8 cellular contexts compared by ENCODE assay signal in the genomic region with DNA sequence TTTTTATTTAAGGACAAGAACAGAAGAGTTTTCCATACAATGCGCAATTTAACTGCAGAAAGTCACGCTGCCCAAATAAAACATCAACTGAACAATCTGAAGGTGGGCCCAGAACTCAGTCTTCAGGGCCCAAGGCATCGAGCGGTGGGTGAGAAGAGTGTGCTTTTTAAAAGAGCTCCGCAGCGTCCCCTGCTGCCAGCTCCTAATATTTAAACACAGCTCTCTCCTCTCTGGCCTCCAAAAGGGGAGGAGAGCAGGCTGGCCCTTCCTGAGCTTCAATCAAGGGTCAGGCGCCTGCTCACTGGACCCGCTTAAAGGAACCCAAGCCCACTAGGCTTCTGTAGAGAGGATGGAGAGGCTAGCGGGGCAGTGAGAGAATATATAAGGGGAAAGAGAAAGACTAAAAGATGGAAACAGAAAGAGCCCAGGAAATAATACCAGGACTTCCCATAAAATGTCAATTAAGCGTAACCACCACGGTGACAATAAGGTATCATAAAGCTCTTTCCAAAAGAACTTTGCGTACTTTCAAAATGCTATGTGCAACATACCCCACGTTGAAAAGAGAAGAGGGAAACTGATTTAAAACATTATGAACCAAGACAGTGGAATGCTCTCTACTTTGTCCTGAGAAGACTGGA. TPM values are rescaled to one million over a fixed set of nuclear protein-coding genes. Genes with fewer than 3 reads are reported as not detected.
DNase-seq lines count a peak whose midpoint lies in the region; ATAC-seq and TF ChIP-seq lines count a peak whose summit lies in the region.

No MANE protein-coding gene starts in this region.

- no peaks in the 10 kb centered on the region for H3K9me2 ChIP-seq in OCI-LY7 (ENCODE audit: insufficient read depth, low read length)

- POLR2A ChIA-PET in OCI-LY7 (lab: Charles Lee): interaction anchor here (0.6 to 4.1 kb wide), 24 partner anchors 11 to 662 kb away, joined by 3 to 32 read pairs (median 4); partner anchors contain the start of gene ABRAXAS2
- POLR2A ChIA-PET in naive thymus-derived CD4-positive, alpha-beta T cell (lab: Charles Lee): interaction anchor here (0.5 to 4.9 kb wide), 27 partner anchors 9 to 215 kb away, joined by 3 to 77 read pairs (median 6); no protein-coding TSS in a partner anchor

- H3K36me3 ChIP-seq in OCI-LY7 (ENCODE audit: insufficient read depth, low read length) (peaks cover 12% of the 10 kb centered on the region; the same call in 1 of the 2 replicates), esophagus muscularis mucosa (no peaks in the 10 kb centered on the region), stomach (no peaks in the 10 kb centered on the region)
- H3K36me3 ChIP-seq in naive thymus-derived CD4-positive, alpha-beta T cell (ENCODE audit: control insufficient read depth in 2 of 3, insufficient read depth in 3 of 3, low read length in 3 of 3): peaks cover 0 to 4% (median 0%) of the 10 kb centered on the region in 3 experiments

- H3K4me1 Mint-ChIP-seq in activated T-cell treated with anti-CD3 and anti-CD28 coated beads, Interleukin-2, amount 50 U/mL, for 4 hours (ENCODE audit: low read depth): peaks cover 70% of the 10 kb centered on the region
- H3K4me1 Mint-ChIP-seq in naive thymus-derived CD4-positive, alpha-beta T cell: peaks cover 40 to 78% (median 73%) of the 10 kb centered on the region in 7 donors

- H3K27ac ChIP-seq in C4-2B (peak overlapping the region; percentile 80), OCI-LY7 (ENCODE audit: low read depth, low read length, poor library complexity, severe bottlenecking) (peak overlapping the region; percentile 92), esophagus muscularis mucosa (replicated peaks in 1 of 4) (peak overlapping the region; percentile 89 to 90 (median 89)), stomach (peak overlapping the region; percentile 30 to 94 (median 83))
- H3K27ac ChIP-seq in naive thymus-derived CD4-positive, alpha-beta T cell (ENCODE audit: low read depth, low read length): peak overlapping the region; percentile 57

- no peaks in the 10 kb centered on the region for H3K27me3 Mint-ChIP-seq in activated T-cell treated with anti-CD3 and anti-CD28 coated beads, Interleukin-2, amount 50 U/mL, for 4 hours (ENCODE audit: low read depth)
- H3K27me3 Mint-ChIP-seq in naive thymus-derived CD4-positive, alpha-beta T cell: peaks cover 0 to 27% (median 0%) of the 10 kb centered on the region in 5 donors

- ATAC-seq in HG03565 (IDR thresholded peaks at IDR 0.05; ENCODE audit: unreplicated experiment): peak; percentile 39
- ATAC-seq in activated T-cell treated with anti-CD3 and anti-CD28 coated beads, Interleukin-2, amount 50 U/mL, for 4 hours: peak; percentile 48
- ATAC-seq in naive thymus-derived CD4-positive, alpha-beta T cell: peak; percentile 68

- intact Hi-C loops in OCI-LY7 (cut with micrococcal nuclease; ENCODE audit: unreplicated experiment) (loop anchor here (1.0 to 5.0 kb wide), 7 partner anchors 22 to 279 kb away; partner anchors contain the start of gene LHPP), esophagus muscularis mucosa (cut with DNase I) (loop anchor here (5.0 kb wide), 4 partner anchors 34 to 324 kb away; partner anchors contain the start of gene OAT), stomach (cut with DNase I; ENCODE audit: low total_unique reads) (loop anchor here (5.0 kb wide), 1 partner anchor 204 kb away; no protein-coding TSS in a partner anchor)
- intact Hi-C loops in naive thymus-derived CD4-positive, alpha-beta T cell (cut with micrococcal nuclease): loop anchor here (1.0 to 10.0 kb wide), 19 partner anchors 18 to 747 kb away; partner anchors contain the start of gene OAT (in 1 of the 2)

- TF ChIP-seq EP300 in esophagus muscularis mucosa (IDR thresholded peaks at IDR 0.05): no peak
- no peak for TF ChIP-seq EP300 in stomach (IDR thresholded peaks at IDR 0.05)

- TF ChIP-seq CTCF in C4-2B (conservative IDR thresholded peaks at IDR 0.05) (peak; percentile 96), OCI-LY7 (conservative IDR thresholded peaks at IDR 0.05; ENCODE audit: low read length) (peak; percentile 90), esophagus muscularis mucosa (IDR thresholded peaks at IDR 0.05) (peak; percentile 85 to 94 (median 89)), stomach (IDR thresholded peaks at IDR 0.05) (peak in 6 of 7 experiments; percentile 17 to 89 (median 78))

- DNase-seq in GM19240 (ENCODE audit: insufficient read length, low spot score): peak; percentile 79
- DNase-seq in OCI-LY7 (ENCODE audit: low spot score): peak; percentile 87
- peak; percentile 71 for DNase-seq in activated T-cell treated with anti-CD3 and anti-CD28 coated beads, Interleukin-2, amount 50 U/mL, for 4 hours
- DNase-seq in esophagus muscularis mucosa (ENCODE audit: extremely low spot score): no peak
- DNase-seq in naive thymus-derived CD4-positive, alpha-beta T cell: peak in 8 of 9 donors; percentile 62 to 80 (median 76)
- DNase-seq in stomach: peak; percentile 87

- 23% methylated on average over 13 of the region's 13 CpGs for WGBS in esophagus muscularis mucosa
- WGBS in stomach, 5 donors: 20 to 25% (median 24%) methylated on average over 13 of the region's 13 CpGs

- H3K9me3 ChIP-seq in OCI-LY7 (ENCODE audit: low read length) (no peaks in the 10 kb centered on the region), esophagus muscularis mucosa (no peaks in the 10 kb centered on the region), stomach (no peaks in the 10 kb centered on the region)
- H3K9me3 ChIP-seq in naive thymus-derived CD4-positive, alpha-beta T cell (ENCODE audit: control insufficient read depth in 2 of 3, low read length in 3 of 3): no peaks in the 10 kb centered on the region

- peak overlapping the region; percentile 96 for H3K4me3 Mint-ChIP-seq in activated T-cell treated with anti-CD3 and anti-CD28 coated beads, Interleukin-2, amount 50 U/mL, for 4 hours
- H3K4me3 Mint-ChIP-seq in naive thymus-derived CD4-positive, alpha-beta T cell: peak overlapping the region; percentile 83 to 98 (median 96)

- H3K79me2 ChIP-seq in OCI-LY7 (ENCODE audit: insufficient read depth, low read depth, low read length): peaks cover 78% of the 10 kb centered on the region

- no TSS peak for BruUV-seq in OCI-LY7 (replicated peaks; lab: Mats Ljungman, UMichigan)

- TF ChIP-seq POLR2A in esophagus muscularis mucosa (IDR thresholded peaks at IDR 0.05; ENCODE audit: low read depth) (no peak), stomach (IDR thresholded peaks at IDR 0.05) (no peak)

- H3K27me3 ChIP-seq in esophagus muscularis mucosa (no peaks in the 10 kb centered on the region), stomach (no peaks in the 10 kb centered on the region)
- H3K27me3 ChIP-seq in naive thymus-derived CD4-positive, alpha-beta T cell (ENCODE audit: control insufficient read depth in 2 of 2, insufficient read depth in 2 of 2, low read length in 2 of 2): no peaks in the 10 kb centered on the region

- H3K9me3 Mint-ChIP-seq in activated T-cell treated with anti-CD3 and anti-CD28 coated beads, Interleukin-2, amount 50 U/mL, for 4 hours: no peaks in the 10 kb centered on the region
- H3K9me3 Mint-ChIP-seq in naive thymus-derived CD4-positive, alpha-beta T cell: no peaks in the 10 kb centered on the region

- H3K4me3 ChIP-seq in OCI-LY7 (ENCODE audit: low read depth, low read length, poor library complexity, severe bottlenecking) (peak overlapping the region; percentile 95), esophagus muscularis mucosa (peak overlapping the region; percentile 10 to 79 (median 58)), stomach (peak overlapping the region in 2 of 4 donors; percentile 88)
- H3K4me3 ChIP-seq in naive thymus-derived CD4-positive, alpha-beta T cell (ENCODE audit: low read length): peak overlapping the region; percentile 61

- no peaks in the 10 kb centered on the region for H3K36me3 Mint-ChIP-seq in activated T-cell treated with anti-CD3 and anti-CD28 coated beads, Interleukin-2, amount 50 U/mL, for 4 hours (ENCODE audit: insufficient read depth)
- H3K36me3 Mint-ChIP-seq in naive thymus-derived CD4-positive, alpha-beta T cell: peaks cover 0 to 20% (median 0%) of the 10 kb centered on the region in 5 donors

- H3K4me1 ChIP-seq in OCI-LY7 (ENCODE audit: insufficient read depth, low read length, poor library complexity, severe bottlenecking): peaks cover 73% of the 10 kb centered on the region
- peaks cover 70 to 85% (median 84%) of the 10 kb centered on the region in 4 donors for H3K4me1 ChIP-seq in esophagus muscularis mucosa
- peaks cover 63 to 68% of the 10 kb centered on the region in 2 donors for H3K4me1 ChIP-seq in naive thymus-derived CD4-positive, alpha-beta T cell (ENCODE audit: control insufficient read depth in 2 of 2, insufficient read depth in 2 of 2, low read length in 2 of 2)
- H3K4me1 ChIP-seq in stomach: peaks cover 75 to 90% (median 88%) of the 10 kb centered on the region in 4 donors

- CTCF ChIA-PET in OCI-LY7 (lab: Charles Lee; ENCODE audit: unreplicated experiment): interaction anchor here (0.5 to 2.7 kb wide), 11 partner anchors 18 to 200 kb away, joined by 3 to 17 read pairs (median 4); no protein-coding TSS in a partner anchor
- CTCF ChIA-PET in naive thymus-derived CD4-positive, alpha-beta T cell (lab: Charles Lee): interaction anchor here (0.7 to 5.3 kb wide), 40 partner anchors 11 to 280 kb away, joined by 3 to 150 read pairs (median 5); partner anchors contain the start of gene LHPP

- H3K4me2 ChIP-seq in OCI-LY7 (ENCODE audit: low read length): peak overlapping the region; percentile 90

- no peak overlapping the region for H2AFZ ChIP-seq in OCI-LY7 (ENCODE audit: low read length)

- peak overlapping the region; percentile 81 to 92 (median 87) for H3K27ac Mint-ChIP-seq in naive thymus-derived CD4-positive, alpha-beta T cell

- H4K20me1 ChIP-seq in OCI-LY7 (ENCODE audit: insufficient read depth, low read length): no peaks in the 10 kb centered on the region; the same call in 1 of the 2 replicates

RNA-seq across cellular contexts. Expression of gene FAM53B, which starts 2.8 kb away (rescaled TPM):
- 37.6 and 56.6 TPM in 2 replicates for total RNA-seq in OCI-LY7 (2014; rRNA removed; shearing (Covaris generic))
- total RNA-seq in OCI-LY7 (2022): 50.5 and 58.5 TPM in 2 replicates
- 10 to 100 TPM; 12.9 to 19.2 (median 18.2) TPM for total RNA-seq in activated T-cell treated with anti-CD3 and anti-CD28 coated beads, Interleukin-2, amount 50 U/mL, for 4 hours
- 10 to 100 TPM; 25.2 to 43.3 (median 34.7) TPM for total RNA-seq in esophagus muscularis mucosa
- 10 to 100 TPM; 25.5 to 51.5 (median 28.6) TPM for total RNA-seq in naive thymus-derived CD4-positive, alpha-beta T cell
- 10 to 100 TPM in 1 of 2 donors, 1 to 10 TPM in 1; 3.9 to 18.8 TPM for polyA plus RNA-seq in naive thymus-derived CD4-positive, alpha-beta T cell
- total RNA-seq in stomach: 10 to 100 TPM in 4 of 5 donors, 1 to 10 TPM in 1; 9.4 to 46.9 (median 19.3) TPM
- polyA plus RNA-seq in stomach: 1 to 10 TPM; 5.7 to 9.3 (median 8.2) TPM

RNA-seq across cellular contexts. Expression of gene EEF1AKMT2, which starts 50.3 kb away (rescaled TPM):
- 27.5 and 37.7 TPM in 2 replicates for total RNA-seq in OCI-LY7 (2014; rRNA removed; shearing (Covaris generic))
- total RNA-seq in OCI-LY7 (2022) (32.4 and 35.0 TPM in 2 replicates), esophagus muscularis mucosa (10 to 100 TPM in 2 of 4 donors, 1 to 10 TPM in 2; 9.0 to 11.9 (median 10.0) TPM), stomach (10 to 100 TPM in 4 of 5 donors, 1 to 10 TPM in 1; 7.6 to 47.9 (median 18.0) TPM)
- 10 to 100 TPM; 20.7 to 23.0 (median 22.3) TPM for total RNA-seq in activated T-cell treated with anti-CD3 and anti-CD28 coated beads, Interleukin-2, amount 50 U/mL, for 4 hours
- total RNA-seq in naive thymus-derived CD4-positive, alpha-beta T cell: 10 to 100 TPM; 11.5 to 23.0 (median 21.0) TPM
- 10 to 100 TPM; 22.0 to 38.1 TPM for polyA plus RNA-seq in naive thymus-derived CD4-positive, alpha-beta T cell
- 10 to 100 TPM; 11.3 to 13.3 (median 11.6) TPM for polyA plus RNA-seq in stomach
